ENCODE assay signal across 9 cellular contexts in genomic region chr3:128469128-128469527, GRCh38. TPM values are rescaled to one million over a fixed set of nuclear protein-coding genes. Genes with fewer than 3 reads are reported as not detected.
"Had no signal": no experiment of that assay in that cellular context is flagged by ENCODE, and none has a peak within 500 bp of the region (broad histone marks: within the 10 kb centered on the region; RNA-seq: fewer than 3 reads in every experiment).

No MANE protein-coding gene starts in this region.

- H3K9ac ChIP-seq: GM23248 had no signal

- H3K4me3 ChIP-seq: GM23248 had no signal

- H3K27ac ChIP-seq: GM23248 had no signal

- H2AFZ ChIP-seq: GM23248 had no signal

- DNase-seq: GM23248, GOT3, H9, HCEC 1CT, KG1 had no signal

- FAIRE-seq: H54, HTR-8/SVneo had no signal

RNA-seq across cellular contexts. Expression of gene DNAJB8, which starts 2.4 kb away (rescaled TPM):
- total RNA-seq: GM23248, H9, HT-29 had no signal
- polyA plus RNA-seq: GM23248, IgD-negative memory B cell had no signal
